ENCODE assay signal across 8 cellular contexts in the genomic region with DNA sequence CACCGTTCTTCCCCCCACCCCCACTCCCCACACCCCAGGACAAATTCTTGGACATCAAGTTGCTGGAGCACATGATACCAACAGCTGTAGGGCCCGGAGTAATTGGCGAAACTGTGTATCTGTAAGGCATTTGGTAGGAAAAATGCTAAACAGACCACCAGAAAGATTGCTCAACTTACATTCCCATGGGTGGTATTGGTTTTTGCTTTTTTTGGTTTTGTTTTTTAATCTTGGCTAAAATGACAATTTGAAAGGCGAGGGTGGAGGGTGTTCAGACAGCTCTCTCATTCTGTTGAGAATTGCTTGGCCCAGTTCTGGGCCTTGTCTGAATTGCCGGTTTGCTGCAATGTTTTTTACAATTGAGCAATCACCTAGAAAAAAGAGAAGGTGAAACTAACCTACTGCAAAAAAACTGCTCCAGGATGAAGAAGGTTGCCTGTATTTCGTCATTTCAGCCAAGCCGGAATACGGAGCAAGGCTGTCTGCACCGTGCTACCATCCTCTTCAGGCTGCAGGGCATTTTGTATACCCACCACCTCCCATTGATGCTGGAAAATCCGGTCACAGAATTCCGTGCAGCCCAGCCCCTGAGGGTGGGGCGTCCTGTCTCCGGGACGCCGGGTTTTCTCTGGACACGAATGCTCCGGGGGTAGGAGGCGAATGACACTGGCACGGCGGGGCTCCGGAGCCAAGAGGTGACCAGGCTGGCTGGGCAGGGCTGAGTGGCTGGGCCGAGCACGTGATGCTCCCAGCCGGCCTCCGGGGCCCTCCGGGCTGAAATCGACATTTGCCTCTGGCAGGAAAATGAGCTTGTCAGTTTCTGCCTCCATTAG. TPM values are rescaled to one million over a fixed set of nuclear protein-coding genes. Genes with fewer than 3 reads are reported as not detected.
DNase-seq lines count a peak whose midpoint lies in the region; ATAC-seq and TF ChIP-seq lines count a peak whose summit lies in the region.

Gene CLCN4, plus strand, starts transcription at position 777 of the 833 bp plus-strand sequence. CDS start 28,058 bp downstream, outside the sequence.

- no peaks in the 10 kb centered on the region for H3K36me3 Mint-ChIP-seq in MCF 10A (ENCODE audit: insufficient read depth, unreplicated experiment)

- ATAC-seq in HG02763 (IDR thresholded peaks at IDR 0.05; ENCODE audit: unreplicated experiment) (peak; percentile 59), sciatic nerve (peak; percentile 84), HG03520 (IDR thresholded peaks at IDR 0.05; ENCODE audit: unreplicated experiment) (no peak)

- H3K9me3 Mint-ChIP-seq in MCF 10A (ENCODE audit: unreplicated experiment): no peaks in the 10 kb centered on the region

- H3K4me1 ChIP-seq in iPS-20b (ENCODE audit: insufficient read depth, low read length): peaks cover 13% of the 10 kb centered on the region; the same call in 1 of the 2 replicates

- POLR2A ChIA-PET in GM10248 (lab: Yijun Ruan, JAX) (no interaction called here), MCF 10A (lab: Yijun Ruan, JAX) (interaction anchor here (0.8 to 1.9 kb wide), 9 partner anchors 12 to 480 kb away, joined by 3 to 12 read pairs (median 3); no protein-coding TSS in a partner anchor)

- no peaks in the 10 kb centered on the region for H3K9me3 ChIP-seq in iPS-20b (ENCODE audit: insufficient read depth, low read depth, low read length)

- peak within 1 kb of the TSS; percentile 65 for H3K27ac Mint-ChIP-seq in MCF 10A (ENCODE audit: low read depth, unreplicated experiment)

- peak within 1 kb of the TSS; percentile 47 for H3K4me3 ChIP-seq in iPS-20b (ENCODE audit: low read length)

- intact Hi-C loops in MCF 10A (cut with micrococcal nuclease): no loop called here
- intact Hi-C loops in sciatic nerve (cut with DNase I): no loop called here

- peak within 1 kb of the TSS; percentile 74 for H3K4me3 Mint-ChIP-seq in MCF 10A (ENCODE audit: unreplicated experiment)

- CTCF ChIA-PET in GM10248 (lab: Yijun Ruan, JAX) (interaction anchor here (0.7 to 2.2 kb wide), 2 partner anchors 18 to 37 kb away, joined by 3 to 9 read pairs; no protein-coding TSS in a partner anchor), MCF 10A (lab: Yijun Ruan, JAX) (interaction anchor here (0.6 to 1.6 kb wide), 8 partner anchors 9 to 1213 kb away, joined by 3 to 10 read pairs (median 3); no protein-coding TSS in a partner anchor)

- no peak within 1 kb of the TSS for H3K27ac ChIP-seq in iPS-20b (ENCODE audit: low read length)

- H3K9ac ChIP-seq in iPS-20b (ENCODE audit: low read depth, low read length): peak within 1 kb of the TSS; percentile 55; the same call in 1 of the 2 replicates

- H3K27me3 ChIP-seq in iPS-20b (ENCODE audit: insufficient read depth, low read length): no peaks in the 10 kb centered on the region

- H3K4me1 Mint-ChIP-seq in MCF 10A (ENCODE audit: insufficient read depth, unreplicated experiment): peaks cover 7% of the 10 kb centered on the region

- BruUV-seq in MCF 10A (replicated peaks; lab: Mats Ljungman, UMichigan): no TSS peak

- no peak for TF ChIP-seq CTCF in GM10248 (IDR thresholded peaks at IDR 0.05; ENCODE audit: control extremely low read depth, extremely low read depth, low read depth, missing control alignments)
- no peak for TF ChIP-seq CTCF in MCF 10A (IDR thresholded peaks at IDR 0.05; ENCODE audit: unreplicated experiment)

- H3K36me3 ChIP-seq in iPS-20b (ENCODE audit: insufficient read depth, low read depth, low read length): no peaks in the 10 kb centered on the region

- peaks cover 15% of the 10 kb centered on the region for H3K27me3 Mint-ChIP-seq in MCF 10A (ENCODE audit: insufficient read depth, unreplicated experiment)

- DNase-seq in GM10248 (ENCODE audit: extremely low spot score): peak; percentile 50
- DNase-seq in NCI-H524 (lab: John Stamatoyannopoulos, UW): peak; percentile 76 to 80
- peak; percentile 73 for DNase-seq in MCF 10A (ENCODE audit: unreplicated experiment)
- DNase-seq in sciatic nerve (ENCODE audit: low spot score): no peak
- no peak for DNase-seq in effector CD4-positive, alpha-beta T cell

RNA-seq across cellular contexts. Expression of gene CLCN4, which starts in this region (rescaled TPM):
- total RNA-seq in MCF 10A (2022) (7.3 and 9.3 TPM in 2 replicates), sciatic nerve (9.1 TPM)

Comparison
In these comparisons a context has a peak if more than half of its experiments do, and no peak if none do; other contexts are left out.
1. DNase-seq: peak in GM10248 (single experiment), NCI-H524 (2 of 2) and MCF 10A (single experiment); none in sciatic nerve (single experiment) and effector CD4-positive, alpha-beta T cell (single experiment).